9 cellular contexts compared by ENCODE assay signal in genomic region chr2:234488913-234489451, GRCh38. TPM values are rescaled to one million over a fixed set of nuclear protein-coding genes. Genes with fewer than 3 reads are reported as not detected.
DNase-seq lines count a peak whose midpoint lies in the region; ATAC-seq, FAIRE-seq and TF ChIP-seq lines count a peak whose summit lies in the region.
"Had no signal": no experiment of that assay in that cellular context is flagged by ENCODE, and none has a peak within 500 bp of the region (broad histone marks: within the 10 kb centered on the region; RNA-seq: fewer than 3 reads in every experiment).

No MANE protein-coding gene starts in this region.

- H3K27ac ChIP-seq in SK-N-SH (ENCODE audit: low read depth in 2 of 2, low read length in 1 of 2) (no peak overlapping the region), heart left ventricle (peak overlapping the region in 1 of 12 donors; percentile 83)
- H3K27ac ChIP-seq: neutrophil had no signal

- no peak for TF ChIP-seq EP300 in SK-N-SH (IDR thresholded peaks at IDR 0.05; ENCODE audit: borderline replicate concordance in 1 of 2, low read depth in 1 of 2, low read length in 1 of 2)

- POLR2A ChIA-PET in activated CD4-positive, alpha-beta T cell treated with anti-CD3 and anti-CD28 coated beads, Interleukin-2, amount 10 ng/mL, durations not matched to agents 7 days and 5 days (lab: Charles Lee), result interaction anchor here (0.6 to 3.1 kb wide), 9 partner anchors 35 to 1931 kb away, joined by 3 to 23 read pairs (median 5); no protein-coding TSS in a partner anchor
- POLR2A ChIA-PET in SK-N-SH (lab: Yijun Ruan, JAX), result no interaction called here

- H3F3A ChIP-seq in SK-N-SH (replicated peaks; ENCODE audit: insufficient read depth), result peaks cover 5% of the 10 kb centered on the region

- no peak overlapping the region for H3K4me2 ChIP-seq in SK-N-SH

- H3K9ac ChIP-seq in SK-N-SH, result no peak overlapping the region

- H3K36me3 Mint-ChIP-seq in activated CD4-positive, alpha-beta T cell treated with anti-CD3 and anti-CD28 coated beads, Interleukin-2, amount 10 ng/mL, durations not matched to agents 7 days and 5 days (ENCODE audit: low read depth), result peaks cover 90% of the 10 kb centered on the region
- peaks cover 24% of the 10 kb centered on the region for H3K36me3 Mint-ChIP-seq in memory B cell

- H3K4me3 ChIP-seq in SK-N-SH (ENCODE audit: low read depth in 2 of 2, low read length in 1 of 2) (no peak overlapping the region), heart left ventricle (no peak overlapping the region)

- H3K36me3 ChIP-seq in SK-N-SH (replicated peaks in 1 of 2; ENCODE audit: control insufficient read depth in 1 of 2, insufficient read depth in 2 of 2, low read length in 1 of 2), result peaks cover 0 to 4% of the 10 kb centered on the region in 2 experiments
- H3K36me3 ChIP-seq in heart left ventricle, result no peaks in the 10 kb centered on the region
- H3K36me3 ChIP-seq: neutrophil had no signal

- DNase-seq in GM18507 (ENCODE audit: extremely low spot score, insufficient read length, low read depth) (peak; percentile 33), memory B cell (ENCODE audit: low spot score in 2 of 2) (no peak), SK-N-SH (no peak), midbrain (lab: John Stamatoyannopoulos, UW) (no peak), heart left ventricle (no peak), NCI-H2081 treated with DMSO at 0.1 percent for 48 hours (lab: John Stamatoyannopoulos, UW) (no peak)
- peak; percentile 90 for DNase-seq in activated CD4-positive, alpha-beta T cell treated with anti-CD3 and anti-CD28 coated beads, Interleukin-2, amount 10 ng/mL, durations not matched to agents 7 days and 5 days

- no peak for TF ChIP-seq POLR2A in heart left ventricle (IDR thresholded peaks at IDR 0.05)

- H4K20me1 ChIP-seq in SK-N-SH (ENCODE audit: insufficient read depth), result peaks cover 30% of the 10 kb centered on the region

- H3K9me3 ChIP-seq in SK-N-SH (no peaks in the 10 kb centered on the region), heart left ventricle (no peaks in the 10 kb centered on the region)
- H3K9me3 ChIP-seq: neutrophil had no signal

- H3K9me3 Mint-ChIP-seq in activated CD4-positive, alpha-beta T cell treated with anti-CD3 and anti-CD28 coated beads, Interleukin-2, amount 10 ng/mL, durations not matched to agents 7 days and 5 days, result peaks cover 4% of the 10 kb centered on the region
- H3K9me3 Mint-ChIP-seq in memory B cell, result no peaks in the 10 kb centered on the region

- FAIRE-seq in GM18507 (lab: Jason Lieb, UNC), result peak; percentile 96

- no peaks in the 10 kb centered on the region for H3K27me3 Mint-ChIP-seq in activated CD4-positive, alpha-beta T cell treated with anti-CD3 and anti-CD28 coated beads, Interleukin-2, amount 10 ng/mL, durations not matched to agents 7 days and 5 days
- no peaks in the 10 kb centered on the region for H3K27me3 Mint-ChIP-seq in memory B cell

- no peak overlapping the region for H2AFZ ChIP-seq in SK-N-SH (ENCODE audit: low read depth)

- H3K4me3 Mint-ChIP-seq in activated CD4-positive, alpha-beta T cell treated with anti-CD3 and anti-CD28 coated beads, Interleukin-2, amount 10 ng/mL, durations not matched to agents 7 days and 5 days, result peak overlapping the region; percentile 97
- H3K4me3 Mint-ChIP-seq in memory B cell, result peak overlapping the region; percentile 52

- WGBS in SK-N-SH (ENCODE audit: low lambda C conversion rate), result 71% methylated on average over 7 of the region's 8 CpGs
- 39 to 52% (median 43%) methylated on average over 8 of the region's 8 CpGs for WGBS in heart left ventricle, 4 donors

- intact Hi-C loops in heart left ventricle (cut with DNase I), result no loop called here

- no peaks in the 10 kb centered on the region for H3K27me3 ChIP-seq in SK-N-SH (ENCODE audit: insufficient read depth)
- H3K27me3 ChIP-seq in heart left ventricle, result peaks cover 0 to 18% (median 4%) of the 10 kb centered on the region in 9 donors

- peak overlapping the region; percentile 98 for H3K27ac Mint-ChIP-seq in activated CD4-positive, alpha-beta T cell treated with anti-CD3 and anti-CD28 coated beads, Interleukin-2, amount 10 ng/mL, durations not matched to agents 7 days and 5 days
- peak overlapping the region; percentile 74 for H3K27ac Mint-ChIP-seq in memory B cell

- CTCF ChIA-PET in activated CD4-positive, alpha-beta T cell treated with anti-CD3 and anti-CD28 coated beads, Interleukin-2, amount 10 ng/mL, durations not matched to agents 7 days and 5 days (lab: Charles Lee), result interaction anchor here (0.9 to 2.1 kb wide), 4 partner anchors 12 to 200 kb away, joined by 3 to 8 read pairs (median 3); no protein-coding TSS in a partner anchor
- CTCF ChIA-PET in SK-N-SH (lab: Yijun Ruan, JAX), result interaction anchor here (0.6 to 1.4 kb wide), 3 partner anchors 55 to 200 kb away, joined by 3 to 4 read pairs (median 3); no protein-coding TSS in a partner anchor

- peaks cover 71% of the 10 kb centered on the region for H3K4me1 Mint-ChIP-seq in activated CD4-positive, alpha-beta T cell treated with anti-CD3 and anti-CD28 coated beads, Interleukin-2, amount 10 ng/mL, durations not matched to agents 7 days and 5 days
- H3K4me1 Mint-ChIP-seq in memory B cell, result peaks cover 46% of the 10 kb centered on the region

- no peaks in the 10 kb centered on the region for H3K9me2 ChIP-seq in SK-N-SH

- peaks cover 0 to 8% of the 10 kb centered on the region in 2 experiments; a peak in 2 of 4 replicates for H3K4me1 ChIP-seq in SK-N-SH (ENCODE audit: control insufficient read depth in 1 of 2, insufficient read depth in 2 of 2, low read depth in 1 of 2, low read length in 1 of 2)
- peaks cover 0 to 46% (median 0%) of the 10 kb centered on the region in 12 donors for H3K4me1 ChIP-seq in heart left ventricle

- TF ChIP-seq RAD21 in SK-N-SH (IDR thresholded peaks at IDR 0.05; ENCODE audit: low read length), result no peak

- no peak for TF ChIP-seq CTCF in SK-N-SH (IDR thresholded peaks at IDR 0.05)
- TF ChIP-seq CTCF in heart left ventricle (IDR thresholded peaks at IDR 0.05), result no peak

- ATAC-seq in HG02938 (IDR thresholded peaks at IDR 0.05; ENCODE audit: unreplicated experiment), result peak; percentile 48
- peak; percentile 58 for ATAC-seq in memory B cell (ENCODE audit: low read depth)
- ATAC-seq in heart left ventricle, result no peak

- H3K79me2 ChIP-seq in SK-N-SH (ENCODE audit: insufficient read depth), result peaks cover 33% of the 10 kb centered on the region

TF ChIP-seq in SK-N-SH, 30 proteins besides CTCF, POLR2A, EP300 and RAD21:
- TF ChIP-seq SMC3 (IDR thresholded peaks at IDR 0.05; ENCODE audit: low read depth, low read length) (no peak), EZH2phosphoT487 (IDR thresholded peaks at IDR 0.05; ENCODE audit: borderline replicate concordance, low read depth) (no peak)
TF ChIP-seq in SK-N-SH: peak in this region for 0.

RNA-seq across cellular contexts. Expression of gene ARL4C, which starts 7.9 kb away (rescaled TPM):
- 100 to 1,000 TPM; 292 to 300 TPM for total RNA-seq in activated CD4-positive, alpha-beta T cell treated with anti-CD3 and anti-CD28 coated beads, Interleukin-2, amount 10 ng/mL, durations not matched to agents 7 days and 5 days
- 20.6 and 24.0 TPM in 2 replicates for polyA plus RNA-seq in SK-N-SH (2012; rRNA removed)
- 22.6 and 24.1 TPM in 2 replicates for polyA plus RNA-seq in SK-N-SH (2012; cell fraction: cytosol; rRNA removed)
- polyA plus RNA-seq in SK-N-SH (2012; cell fraction: nucleus; rRNA removed), result 12.1 and 13.3 TPM in 2 replicates
- 10 to 100 TPM in 2 of 9 donors, 1 to 10 TPM in 7; 1.1 to 16.3 (median 2.5) TPM for total RNA-seq in heart left ventricle
- 1 to 10 TPM in 1 of 2 donors, under 1 TPM in 1; 0.80 to 1.2 TPM for polyA plus RNA-seq in heart left ventricle

Comparison
In these comparisons a context has a peak if more than half of its experiments do, and no peak if none do; other contexts are left out.
1. DNase-seq: peak in GM18507 (single experiment) and activated CD4-positive, alpha-beta T cell treated with anti-CD3 and anti-CD28 coated beads, Interleukin-2, amount 10 ng/mL, durations not matched to agents 7 days and 5 days (single experiment); none in memory B cell (0 of 2), SK-N-SH (single experiment), midbrain (single experiment), heart left ventricle (0 of 5) and NCI-H2081 treated with DMSO at 0.1 percent for 48 hours (single experiment).
2. ATAC-seq: peak in HG02938 (single experiment) and memory B cell (single experiment); none in heart left ventricle (0 of 4).
3. RNA of gene ARL4C, which starts 7.9 kb away (total RNA-seq): 292 to 300 TPM in activated CD4-positive, alpha-beta T cell treated with anti-CD3 and anti-CD28 coated beads, Interleukin-2, amount 10 ng/mL, durations not matched to agents 7 days and 5 days; 1.1 to 16.3 TPM in heart left ventricle; every median in the first group is over 10 times any median in the second.